31 cellular contexts compared by ENCODE assay signal in the genomic region with DNA sequence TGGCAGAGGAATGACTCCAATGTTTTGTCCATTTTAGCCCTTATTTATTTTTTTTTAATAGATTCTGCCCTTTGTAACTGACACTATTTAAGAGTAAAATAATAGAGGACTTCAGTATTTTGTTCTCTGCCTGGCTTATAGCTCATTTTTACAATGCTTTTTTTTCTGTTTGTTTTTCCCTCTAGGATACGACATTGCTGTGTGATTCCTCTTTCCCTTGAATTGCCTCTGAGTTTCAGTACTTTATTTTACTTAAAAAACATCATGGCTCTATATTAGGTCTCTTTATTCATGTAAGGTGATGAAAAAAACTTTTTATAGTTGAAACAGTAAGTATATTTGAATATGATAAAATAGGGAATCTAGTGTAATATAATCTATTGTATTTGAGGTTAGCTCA.
"Had no signal": no experiment of that assay in that cellular context is flagged by ENCODE, and none has a peak within 500 bp of the region (broad histone marks: within the 10 kb centered on the region; RNA-seq: fewer than 3 reads in every experiment).

No MANE protein-coding gene starts in this region.

- H3K27me3 ChIP-seq: adrenal gland, body of pancreas, dorsolateral prefrontal cortex, esophagus squamous epithelium had no signal

- H3K36me3 Mint-ChIP-seq: activated naive CD4-positive, alpha-beta T cell treated with anti-CD3 and anti-CD28 coated beads, Interleukin-2, amount 50 U/mL, for 24 hours; activated naive CD8-positive, alpha-beta T cell treated with anti-CD3 and anti-CD28 coated beads for 36 hours had no signal

- H3K4me3 Mint-ChIP-seq: activated CD4-positive, alpha-beta memory T cell treated with anti-CD3 and anti-CD28 coated beads, Interleukin-2, amount 10 ng/mL, durations not matched to agents 7 days and 5 days; activated CD4-positive, alpha-beta T cell treated with anti-CD3 and anti-CD28 coated beads, Interleukin-2, amount 10 ng/mL, durations not matched to agents 7 days and 5 days; activated naive CD4-positive, alpha-beta T cell treated with anti-CD3 and anti-CD28 coated beads for 36 hours; activated naive CD4-positive, alpha-beta T cell treated with anti-CD3 and anti-CD28 coated beads, Interleukin-2, amount 50 U/mL, for 24 hours; activated naive CD8-positive, alpha-beta T cell treated with anti-CD3 and anti-CD28 coated beads for 36 hours; activated naive CD8-positive, alpha-beta T cell treated with anti-CD3 and anti-CD28 coated beads, Interleukin-2, amount 50 U/mL, for 24 hours; activated T-cell treated with anti-CD3 and anti-CD28 coated beads, Interleukin-2, amount 50 U/mL, for 4 hours; activated T-helper 1 cell treated with anti-CD3 and anti-CD28 coated beads, Interleukin-12 subunit alpha, Interleukin-12 subunit beta, Interleukin-2, Interleukin-4 antibody, amounts not matched to agents 30 ng/mL and 10 ng/mL and 1 ng/mL, durations not matched to agents 14 hours and 24 hours and 36 hours; dendritic cell treated with granulocyte-macrophage colony-stimulating factor and Interleukin-4, amounts not matched to agents 40 ng/mL and 50 ng/mL, for 4 days; endodermal cell; T-helper 17 cell; T-helper 2 cell treated with Interferon-gamma antibody and Interleukin-4, amounts not matched to agents 5 μg/mL and 100 μg/mL, for 36 hours had no signal

- H3K9me3 Mint-ChIP-seq: activated CD4-positive, alpha-beta T cell treated with anti-CD3 and anti-CD28 coated beads, Interleukin-2, amount 10 ng/mL, durations not matched to agents 7 days and 5 days; activated naive CD4-positive, alpha-beta T cell treated with anti-CD3 and anti-CD28 coated beads for 36 hours; activated naive CD4-positive, alpha-beta T cell treated with anti-CD3 and anti-CD28 coated beads, Interleukin-2, amount 50 U/mL, for 24 hours; activated naive CD8-positive, alpha-beta T cell treated with anti-CD3 and anti-CD28 coated beads for 36 hours; activated T-cell treated with anti-CD3 and anti-CD28 coated beads, Interleukin-2, amount 50 U/mL, for 4 hours; activated T-helper 2 cell treated with anti-CD3 and anti-CD28 coated beads, Interferon-gamma antibody, Interleukin-2, Interleukin-4, amounts not matched to agents 10 μg/mL and 5 μg/mL and 100 μg/mL, durations not matched to agents 14 hours and 24 hours and 36 hours; dendritic cell treated with granulocyte-macrophage colony-stimulating factor and Interleukin-4, amounts not matched to agents 40 ng/mL and 50 ng/mL, for 4 days; endodermal cell; T-helper 2 cell treated with Interferon-gamma antibody and Interleukin-4, amounts not matched to agents 5 μg/mL and 100 μg/mL, for 36 hours had no signal

- H3K27ac Mint-ChIP-seq: activated CD4-positive, alpha-beta memory T cell treated with anti-CD3 and anti-CD28 coated beads, Interleukin-2, amount 10 ng/mL, durations not matched to agents 7 days and 5 days; activated CD4-positive, alpha-beta T cell treated with anti-CD3 and anti-CD28 coated beads, Interleukin-2, amount 10 ng/mL, durations not matched to agents 7 days and 5 days; activated naive CD4-positive, alpha-beta T cell treated with anti-CD3 and anti-CD28 coated beads for 36 hours; activated naive CD4-positive, alpha-beta T cell treated with anti-CD3 and anti-CD28 coated beads, Interleukin-2, amount 50 U/mL, for 24 hours; activated naive CD8-positive, alpha-beta T cell treated with anti-CD3 and anti-CD28 coated beads for 36 hours; activated naive CD8-positive, alpha-beta T cell treated with anti-CD3 and anti-CD28 coated beads, Interleukin-2, amount 50 U/mL, for 24 hours; activated T-helper 1 cell treated with anti-CD3 and anti-CD28 coated beads, Interleukin-12 subunit alpha, Interleukin-12 subunit beta, Interleukin-2, Interleukin-4 antibody, amounts not matched to agents 30 ng/mL and 10 ng/mL and 1 ng/mL, durations not matched to agents 14 hours and 24 hours and 36 hours; activated T-helper 2 cell treated with anti-CD3 and anti-CD28 coated beads, Interferon-gamma antibody, Interleukin-2, Interleukin-4, amounts not matched to agents 10 μg/mL and 5 μg/mL and 100 μg/mL, durations not matched to agents 14 hours and 24 hours and 36 hours; dendritic cell treated with granulocyte-macrophage colony-stimulating factor and Interleukin-4, amounts not matched to agents 40 ng/mL and 50 ng/mL, for 4 days; endodermal cell; T-helper 17 cell; T-helper 2 cell treated with Interferon-gamma antibody and Interleukin-4, amounts not matched to agents 5 μg/mL and 100 μg/mL, for 36 hours had no signal

- H3K36me3 ChIP-seq: adrenal gland, esophagus squamous epithelium had no signal

- H3K27me3 Mint-ChIP-seq: activated CD4-positive, alpha-beta memory T cell treated with anti-CD3 and anti-CD28 coated beads, Interleukin-2, amount 10 ng/mL, durations not matched to agents 7 days and 5 days; activated CD4-positive, alpha-beta T cell treated with anti-CD3 and anti-CD28 coated beads, Interleukin-2, amount 10 ng/mL, durations not matched to agents 7 days and 5 days; activated naive CD4-positive, alpha-beta T cell treated with anti-CD3 and anti-CD28 coated beads, Interleukin-2, amount 50 U/mL, for 24 hours; activated naive CD8-positive, alpha-beta T cell treated with anti-CD3 and anti-CD28 coated beads, Interleukin-2, amount 50 U/mL, for 24 hours; dendritic cell treated with granulocyte-macrophage colony-stimulating factor and Interleukin-4, amounts not matched to agents 40 ng/mL and 50 ng/mL, for 4 days; T-helper 17 cell had no signal

- DNase-seq: activated CD4-positive, alpha-beta memory T cell treated with anti-CD3 and anti-CD28 coated beads, Interleukin-2, amount 10 ng/mL, durations not matched to agents 7 days and 5 days; activated CD4-positive, alpha-beta T cell treated with anti-CD3 and anti-CD28 coated beads for 1 hour; activated CD4-positive, alpha-beta T cell treated with anti-CD3 and anti-CD28 coated beads for 4 hours; activated CD4-positive, alpha-beta T cell treated with anti-CD3 and anti-CD28 coated beads, Interleukin-2, amount 10 ng/mL, durations not matched to agents 7 days and 5 days; activated CD4-positive, alpha-beta T cell treated with anti-CD3 and anti-CD28 coated beads, Interleukin-2, amount 50 U/mL, for 4 hours; activated effector memory CD4-positive, alpha-beta T cell treated with anti-CD3 and anti-CD28 coated beads, Interleukin-2, amount 50 U/mL, for 16 hours; activated naive CD4-positive, alpha-beta T cell treated with anti-CD3 and anti-CD28 coated beads for 36 hours; activated naive CD8-positive, alpha-beta T cell treated with anti-CD3 and anti-CD28 coated beads for 36 hours; activated naive CD8-positive, alpha-beta T cell treated with anti-CD3 and anti-CD28 coated beads, Interleukin-2, amount 50 U/mL, for 24 hours; activated T-cell treated with anti-CD3 and anti-CD28 coated beads, Interleukin-2, amount 50 U/mL, for 4 hours; adrenal gland; amygdala; aorta; body of pancreas; caudate nucleus; dorsolateral prefrontal cortex; effector memory CD4-positive, alpha-beta T cell; endodermal cell; esophagus squamous epithelium; foreskin melanocyte; head of caudate nucleus; T-helper 1 cell; T-helper 17 cell; T1000 had no signal

- H3K4me3 ChIP-seq: adrenal gland, body of pancreas, coronary artery, dorsolateral prefrontal cortex, esophagus squamous epithelium had no signal

- ATAC-seq: activated naive CD8-positive, alpha-beta T cell treated with anti-CD3 and anti-CD28 coated beads, Interleukin-2, amount 50 U/mL, for 24 hours; activated T-cell treated with anti-CD3 and anti-CD28 coated beads, Interleukin-2, amount 50 U/mL, for 4 hours; body of pancreas; T-helper 17 cell had no signal

- H3K27ac ChIP-seq: adrenal gland, body of pancreas, coronary artery, dorsolateral prefrontal cortex, epithelial cell of prostate, esophagus squamous epithelium had no signal

- H3K4me1 Mint-ChIP-seq: activated CD4-positive, alpha-beta memory T cell treated with anti-CD3 and anti-CD28 coated beads, Interleukin-2, amount 10 ng/mL, durations not matched to agents 7 days and 5 days; activated CD4-positive, alpha-beta T cell treated with anti-CD3 and anti-CD28 coated beads, Interleukin-2, amount 10 ng/mL, durations not matched to agents 7 days and 5 days; activated naive CD4-positive, alpha-beta T cell treated with anti-CD3 and anti-CD28 coated beads, Interleukin-2, amount 50 U/mL, for 24 hours; activated naive CD8-positive, alpha-beta T cell treated with anti-CD3 and anti-CD28 coated beads for 36 hours; activated naive CD8-positive, alpha-beta T cell treated with anti-CD3 and anti-CD28 coated beads, Interleukin-2, amount 50 U/mL, for 24 hours; T-helper 17 cell had no signal

- H3K4me1 ChIP-seq: adrenal gland, body of pancreas, esophagus squamous epithelium had no signal
